Comparison of ENCODE assay signal across 1 cellular context in genomic region chr11:17734986-17735822, GRCh38.
A peak's percentile ranks its signal among the peaks of the same experiment; 100 is the strongest.
TF ChIP-seq lines count a peak whose summit lies in the region.

No MANE protein-coding gene starts in this region.

TF ChIP-seq in K562, 482 proteins besides CTCF, POLR2A, EP300 and RAD21 (continued from another document):
- TF ChIP-seq, protein P1, sequence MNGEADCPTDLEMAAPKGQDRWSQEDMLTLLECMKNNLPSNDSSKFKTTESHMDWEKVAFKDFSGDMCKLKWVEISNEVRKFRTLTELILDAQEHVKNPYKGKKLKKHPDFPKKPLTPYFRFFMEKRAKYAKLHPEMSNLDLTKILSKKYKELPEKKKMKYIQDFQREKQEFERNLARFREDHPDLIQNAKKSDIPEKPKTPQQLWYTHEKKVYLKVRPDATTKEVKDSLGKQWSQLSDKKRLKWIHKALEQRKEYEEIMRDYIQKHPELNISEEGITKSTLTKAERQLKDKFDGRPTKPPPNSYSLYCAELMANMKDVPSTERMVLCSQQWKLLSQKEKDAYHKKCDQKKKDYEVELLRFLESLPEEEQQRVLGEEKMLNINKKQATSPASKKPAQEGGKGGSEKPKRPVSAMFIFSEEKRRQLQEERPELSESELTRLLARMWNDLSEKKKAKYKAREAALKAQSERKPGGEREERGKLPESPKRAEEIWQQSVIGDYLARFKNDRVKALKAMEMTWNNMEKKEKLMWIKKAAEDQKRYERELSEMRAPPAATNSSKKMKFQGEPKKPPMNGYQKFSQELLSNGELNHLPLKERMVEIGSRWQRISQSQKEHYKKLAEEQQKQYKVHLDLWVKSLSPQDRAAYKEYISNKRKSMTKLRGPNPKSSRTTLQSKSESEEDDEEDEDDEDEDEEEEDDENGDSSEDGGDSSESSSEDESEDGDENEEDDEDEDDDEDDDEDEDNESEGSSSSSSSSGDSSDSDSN (IDR thresholded peaks at IDR 0.05; ENCODE audit: borderline replicate concordance in 1 of 2, low read depth in 2 of 2, low read length in 2 of 2) = peak; percentile 66 to 90; a peak in 3 of 4 replicates
- TF ChIP-seq MIER1 (IDR thresholded peaks at IDR 0.05; ENCODE audit: low read depth) = peak; percentile 63; the same call in 1 of the 2 replicates
- TF ChIP-seq EHMT2 (IDR thresholded peaks at IDR 0.05) = peak; percentile 78; the same call in 1 of the 2 replicates
- no peak for TF ChIP-seq HCFC1 (IDR thresholded peaks at IDR 0.05; ENCODE audit: low read depth, low read length)
- no peak for TF ChIP-seq U2AF1 (optimal IDR thresholded peaks at IDR 0.05; ENCODE audit: low read depth, low read length)
- TF ChIP-seq, protein P2, sequence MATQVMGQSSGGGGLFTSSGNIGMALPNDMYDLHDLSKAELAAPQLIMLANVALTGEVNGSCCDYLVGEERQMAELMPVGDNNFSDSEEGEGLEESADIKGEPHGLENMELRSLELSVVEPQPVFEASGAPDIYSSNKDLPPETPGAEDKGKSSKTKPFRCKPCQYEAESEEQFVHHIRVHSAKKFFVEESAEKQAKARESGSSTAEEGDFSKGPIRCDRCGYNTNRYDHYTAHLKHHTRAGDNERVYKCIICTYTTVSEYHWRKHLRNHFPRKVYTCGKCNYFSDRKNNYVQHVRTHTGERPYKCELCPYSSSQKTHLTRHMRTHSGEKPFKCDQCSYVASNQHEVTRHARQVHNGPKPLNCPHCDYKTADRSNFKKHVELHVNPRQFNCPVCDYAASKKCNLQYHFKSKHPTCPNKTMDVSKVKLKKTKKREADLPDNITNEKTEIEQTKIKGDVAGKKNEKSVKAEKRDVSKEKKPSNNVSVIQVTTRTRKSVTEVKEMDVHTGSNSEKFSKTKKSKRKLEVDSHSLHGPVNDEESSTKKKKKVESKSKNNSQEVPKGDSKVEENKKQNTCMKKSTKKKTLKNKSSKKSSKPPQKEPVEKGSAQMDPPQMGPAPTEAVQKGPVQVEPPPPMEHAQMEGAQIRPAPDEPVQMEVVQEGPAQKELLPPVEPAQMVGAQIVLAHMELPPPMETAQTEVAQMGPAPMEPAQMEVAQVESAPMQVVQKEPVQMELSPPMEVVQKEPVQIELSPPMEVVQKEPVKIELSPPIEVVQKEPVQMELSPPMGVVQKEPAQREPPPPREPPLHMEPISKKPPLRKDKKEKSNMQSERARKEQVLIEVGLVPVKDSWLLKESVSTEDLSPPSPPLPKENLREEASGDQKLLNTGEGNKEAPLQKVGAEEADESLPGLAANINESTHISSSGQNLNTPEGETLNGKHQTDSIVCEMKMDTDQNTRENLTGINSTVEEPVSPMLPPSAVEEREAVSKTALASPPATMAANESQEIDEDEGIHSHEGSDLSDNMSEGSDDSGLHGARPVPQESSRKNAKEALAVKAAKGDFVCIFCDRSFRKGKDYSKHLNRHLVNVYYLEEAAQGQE (CRISPR knock-in tag; IDR thresholded peaks at IDR 0.05; ENCODE audit: low read depth) = peak; percentile 92
- 0 out of 2 replicates have a peak, but pooled peaks have one; percentile 23 for TF ChIP-seq ZBTB33 (CRISPR knock-in tag; IDR thresholded peaks at IDR 0.05)
- TF ChIP-seq ZNF24 (IDR thresholded peaks at IDR 0.05) = no peak
